In genomic region chr2:175181104-175181876, GRCh38 we compare ENCODE assay signal across 1 cellular context.
A peak's percentile ranks its signal among the peaks of the same experiment; 100 is the strongest.
TF ChIP-seq lines count a peak whose summit lies in the region.

Gene ATP5MC3, minus strand, starts transcription at chr2:175181710. Its CDS starts 317 bp downstream, at chr2:175181393.

TF ChIP-seq in HepG2, 621 proteins besides CTCF, POLR2A, EP300 and RAD21 (continued from another document and continues in another):
- TF ChIP-seq TIGD3 (CRISPR knock-in tag; IDR thresholded peaks at IDR 0.05; ENCODE audit: borderline replicate concordance) (peak; percentile 28; the same call in 1 of the 2 replicates), ZZZ3 (CRISPR knock-in tag; IDR thresholded peaks at IDR 0.05; ENCODE audit: borderline replicate concordance) (peak; percentile 63; the same call in 1 of the 2 replicates), ZNF75D (CRISPR knock-in tag; IDR thresholded peaks at IDR 0.05; ENCODE audit: borderline replicate concordance) (peak; percentile 90; the same call in 1 of the 2 replicates), GLI4 (CRISPR knock-in tag; IDR thresholded peaks at IDR 0.05; ENCODE audit: borderline replicate concordance) (peak; percentile 96; the same call in 1 of the 2 replicates), ZNF224 (CRISPR knock-in tag; IDR thresholded peaks at IDR 0.05) (no peak), ASH2L (IDR thresholded peaks at IDR 0.05; ENCODE audit: insufficient read length, low read depth, low read length) (peak; percentile 91), BRCA1 (CRISPR knock-in tag; IDR thresholded peaks at IDR 0.05) (peak; percentile 79; the same call in 1 of the 2 replicates), SSRP1 (CRISPR knock-in tag; IDR thresholded peaks at IDR 0.05) (peak; percentile 47; the same call in 1 of the 2 replicates), MIXL1 (CRISPR knock-in tag; IDR thresholded peaks at IDR 0.05) (peak; percentile 90), THAP8 (CRISPR knock-in tag; IDR thresholded peaks at IDR 0.05; ENCODE audit: borderline replicate concordance) (0 out of 2 replicates have a peak, but pooled peaks have one; percentile 70), KLF6 (CRISPR knock-in tag; IDR thresholded peaks at IDR 0.05) (peak; percentile 66), BCL6 (CRISPR knock-in tag; IDR thresholded peaks at IDR 0.05) (peak; percentile 76), ZNF781 (CRISPR knock-in tag; IDR thresholded peaks at IDR 0.05; ENCODE audit: borderline replicate concordance, not compliant biosample characterization) (peak; percentile 87), DZIP1 (CRISPR knock-in tag; IDR thresholded peaks at IDR 0.05) (peak; percentile 68; the same call in 1 of the 2 replicates), ZNF276 (CRISPR knock-in tag; IDR thresholded peaks at IDR 0.05; ENCODE audit: low read depth) (no peak; the same call in 1 of the 2 replicates), ARNT (IDR thresholded peaks at IDR 0.05) (no peak), NCOA5 (CRISPR knock-in tag; IDR thresholded peaks at IDR 0.05) (no peak), SATB2 (CRISPR knock-in tag; IDR thresholded peaks at IDR 0.05) (peak; percentile 41; the same call in 1 of the 2 replicates), HOXA5 (CRISPR knock-in tag; IDR thresholded peaks at IDR 0.05) (peak; percentile 12), KIAA2018 (CRISPR knock-in tag; IDR thresholded peaks at IDR 0.05; ENCODE audit: borderline replicate concordance) (peak; percentile 84; the same call in 1 of the 2 replicates), GRHL1 (CRISPR knock-in tag; conservative IDR thresholded peaks at IDR 0.05) (no peak), ZNF124 (CRISPR knock-in tag; IDR thresholded peaks at IDR 0.05) (peak; percentile 90; the same call in 1 of the 2 replicates), SOX6 (IDR thresholded peaks at IDR 0.05) (no peak), SOX6 (CRISPR knock-in tag; IDR thresholded peaks at IDR 0.05) (peak; percentile 63), GPBP1L1 (CRISPR knock-in tag; IDR thresholded peaks at IDR 0.05) (no peak), JUND (CRISPR knock-in tag; IDR thresholded peaks at IDR 0.05) (peak; percentile 46; the same call in 1 of the 2 replicates), THAP9 (CRISPR knock-in tag; IDR thresholded peaks at IDR 0.05; ENCODE audit: borderline replicate concordance) (peak; percentile 94), TEF (CRISPR knock-in tag; IDR thresholded peaks at IDR 0.05) (peak; percentile 53; the same call in 1 of the 2 replicates), ZKSCAN1 (IDR thresholded peaks at IDR 0.05; ENCODE audit: low read length) (peak; percentile 91), HOMEZ (CRISPR knock-in tag; IDR thresholded peaks at IDR 0.05; ENCODE audit: low read depth) (peak; percentile 99), TOE1 (CRISPR knock-in tag; IDR thresholded peaks at IDR 0.05) (no peak), SMARCC2 (IDR thresholded peaks at IDR 0.05) (no peak)
